1 cellular context compared by ENCODE assay signal in the genomic region with DNA sequence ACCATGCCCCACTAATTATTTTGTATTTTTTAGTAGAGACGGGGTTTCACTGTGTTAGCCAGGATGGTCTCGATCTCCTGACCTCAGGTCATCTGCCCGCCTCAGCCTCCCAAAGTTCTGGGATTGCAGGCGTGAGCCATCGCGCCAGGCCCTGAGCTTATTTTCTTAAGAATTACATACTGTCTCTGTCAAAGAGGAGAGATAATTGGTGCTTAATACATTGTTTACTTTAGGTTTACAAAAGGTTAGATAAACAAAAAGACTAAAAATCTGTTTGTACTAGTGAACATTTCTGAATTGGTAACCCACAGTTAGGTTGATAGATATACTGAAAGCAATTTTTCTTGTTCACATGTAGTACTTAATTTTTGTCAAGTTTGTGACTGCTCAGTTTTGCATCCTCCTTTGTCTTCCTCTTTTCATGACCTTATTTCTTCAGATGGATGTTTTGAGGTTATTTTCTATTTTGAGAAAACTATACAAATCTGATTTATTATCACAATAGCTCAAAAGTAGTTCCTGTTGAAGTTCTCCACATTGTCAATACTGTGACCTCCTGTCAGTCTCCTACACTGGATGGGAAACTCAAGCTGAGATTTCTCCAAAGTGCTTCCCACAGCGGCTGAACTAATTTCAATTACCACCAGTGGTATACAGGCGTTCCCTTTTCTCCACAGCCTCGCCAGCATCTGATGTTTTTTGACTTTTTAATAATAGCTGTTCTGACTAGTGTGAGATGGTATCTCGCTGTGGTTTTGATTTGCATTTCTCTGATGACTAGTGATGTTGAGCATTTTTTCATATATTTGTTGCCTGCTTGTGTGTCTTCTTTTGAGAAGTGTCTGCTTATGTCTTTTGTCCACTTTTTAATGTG.
TF ChIP-seq lines count a peak whose summit lies in the region.

No MANE protein-coding gene starts in this region.

TF ChIP-seq in SK-N-SH treated with all-trans-retinoic acid at 6 μM for 48 hours, 23 proteins besides CTCF, POLR2A, EP300 and RAD21 (continued from another document):
- TF ChIP-seq, protein P1, sequence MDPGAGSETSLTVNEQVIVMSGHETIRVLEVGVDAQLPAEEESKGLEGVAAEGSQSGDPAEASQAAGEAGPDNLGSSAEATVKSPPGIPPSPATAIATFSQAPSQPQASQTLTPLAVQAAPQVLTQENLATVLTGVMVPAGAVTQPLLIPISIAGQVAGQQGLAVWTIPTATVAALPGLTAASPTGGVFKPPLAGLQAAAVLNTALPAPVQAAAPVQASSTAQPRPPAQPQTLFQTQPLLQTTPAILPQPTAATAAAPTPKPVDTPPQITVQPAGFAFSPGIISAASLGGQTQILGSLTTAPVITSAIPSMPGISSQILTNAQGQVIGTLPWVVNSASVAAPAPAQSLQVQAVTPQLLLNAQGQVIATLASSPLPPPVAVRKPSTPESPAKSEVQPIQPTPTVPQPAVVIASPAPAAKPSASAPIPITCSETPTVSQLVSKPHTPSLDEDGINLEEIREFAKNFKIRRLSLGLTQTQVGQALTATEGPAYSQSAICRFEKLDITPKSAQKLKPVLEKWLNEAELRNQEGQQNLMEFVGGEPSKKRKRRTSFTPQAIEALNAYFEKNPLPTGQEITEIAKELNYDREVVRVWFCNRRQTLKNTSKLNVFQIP (CRISPR knock-in tag; IDR thresholded peaks at IDR 0.05; ENCODE audit: borderline replicate concordance, low read depth) = no peak
- TF ChIP-seq ZNF8 (CRISPR knock-in tag; IDR thresholded peaks at IDR 0.05) = no peak
- no peak for TF ChIP-seq BACH2 (CRISPR knock-in tag; IDR thresholded peaks at IDR 0.05; ENCODE audit: borderline replicate concordance)
TF ChIP-seq in SK-N-SH treated with all-trans-retinoic acid at 6 μM for 48 hours: peak in this region for 0.
